8 cellular contexts compared by ENCODE assay signal in the genomic region with DNA sequence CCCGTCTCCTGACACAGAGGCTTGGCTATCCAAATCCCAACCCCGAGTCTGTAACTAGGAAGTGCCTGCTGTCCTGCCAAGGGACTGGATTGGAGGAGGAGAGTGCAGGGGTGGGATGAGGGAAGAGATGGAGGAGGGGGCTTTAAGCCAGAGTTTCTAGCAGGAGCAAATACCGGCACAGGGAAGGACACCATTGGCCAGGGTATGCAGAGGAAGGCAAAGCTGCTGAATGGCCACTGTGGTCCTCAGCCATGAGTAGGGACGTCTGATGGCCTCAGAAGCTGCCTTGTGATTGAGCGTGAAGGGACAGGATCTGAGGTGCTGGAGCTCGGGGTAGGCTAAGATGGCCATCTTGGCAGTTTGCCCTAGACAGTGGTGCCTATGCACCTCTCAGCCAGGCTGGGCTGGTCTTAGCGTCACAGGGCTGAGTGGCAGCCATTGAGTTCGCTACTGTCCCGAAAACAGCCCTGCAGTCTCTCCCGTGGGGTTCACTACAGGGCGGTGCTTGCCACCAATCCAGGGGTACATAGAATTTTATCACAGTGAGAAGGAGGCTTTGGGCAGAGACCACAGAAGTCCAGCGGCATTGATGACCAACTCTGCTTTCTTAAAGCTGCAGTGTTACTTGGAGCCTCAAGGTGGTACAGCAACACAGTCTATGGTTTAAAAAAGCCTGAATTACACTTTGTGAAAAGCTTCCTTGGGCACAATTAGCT.
A peak's percentile ranks its signal among the peaks of the same experiment; 100 is the strongest.
DNase-seq lines count a peak whose midpoint lies in the region; ATAC-seq and TF ChIP-seq lines count a peak whose summit lies in the region.

No MANE protein-coding gene starts in this region.

- peak; percentile 13 for DNase-seq in AG08395 (ENCODE audit: low spot score)
- DNase-seq in GM13976 (ENCODE audit: low spot score): peak; percentile 49
- no peak for DNase-seq in SK-N-SH
- peak; percentile 67 for DNase-seq in fibroblast of pulmonary artery (ENCODE audit: low read depth)
- DNase-seq in smooth muscle cell of the brain vasculature (ENCODE audit: low read depth, low spot score): peak; percentile 17

- ATAC-seq in HG03135 (IDR thresholded peaks at IDR 0.05; ENCODE audit: unreplicated experiment): peak; percentile 57
- ATAC-seq in HG03457 (IDR thresholded peaks at IDR 0.05; ENCODE audit: unreplicated experiment): no peak
- no peak for ATAC-seq in HG03196 (IDR thresholded peaks at IDR 0.05; ENCODE audit: unreplicated experiment)

- H2AFZ ChIP-seq in SK-N-SH (ENCODE audit: low read depth): no peak overlapping the region

- no peak overlapping the region for H3K4me2 ChIP-seq in SK-N-SH

- no peaks in the 10 kb centered on the region for H3K9me3 ChIP-seq in SK-N-SH

- no peaks in the 10 kb centered on the region for H4K20me1 ChIP-seq in SK-N-SH (ENCODE audit: insufficient read depth)

- CTCF ChIA-PET in SK-N-SH (lab: Yijun Ruan, JAX): no interaction called here

- in situ Hi-C loops in GM13976 (cut with MboI; ENCODE audit: low sequenced_read_pairs, unreplicated experiment): loop anchor here (10.0 kb wide), 1 partner anchor 261 kb away; no protein-coding TSS in a partner anchor

- no peaks in the 10 kb centered on the region for H3K36me3 ChIP-seq in SK-N-SH (replicated peaks in 1 of 2; ENCODE audit: control insufficient read depth in 1 of 2, insufficient read depth in 2 of 2, low read length in 1 of 2)

- H3K27ac ChIP-seq in SK-N-SH (ENCODE audit: low read depth in 2 of 2, low read length in 1 of 2): no peak overlapping the region

- H3K79me2 ChIP-seq in SK-N-SH (ENCODE audit: insufficient read depth): no peaks in the 10 kb centered on the region

- TF ChIP-seq CTCF in GM13976 (IDR thresholded peaks at IDR 0.05; ENCODE audit: borderline replicate concordance, control extremely low read depth, extremely low read depth, insufficient read depth, missing control alignments) (peak; percentile 76), SK-N-SH (IDR thresholded peaks at IDR 0.05) (peak; percentile 48), fibroblast of pulmonary artery (IDR thresholded peaks at IDR 0.05; ENCODE audit: low read length, missing control alignments) (peak; percentile 70)

- TF ChIP-seq EP300 in SK-N-SH (IDR thresholded peaks at IDR 0.05; ENCODE audit: borderline replicate concordance in 1 of 2, low read depth in 1 of 2, low read length in 1 of 2): no peak

- H3K4me1 ChIP-seq in SK-N-SH (ENCODE audit: control insufficient read depth in 1 of 2, insufficient read depth in 2 of 2, low read depth in 1 of 2, low read length in 1 of 2): no peaks in the 10 kb centered on the region

- POLR2A ChIA-PET in SK-N-SH (lab: Yijun Ruan, JAX): no interaction called here

- H3F3A ChIP-seq in SK-N-SH (replicated peaks; ENCODE audit: insufficient read depth): no peaks in the 10 kb centered on the region

- no peak overlapping the region for H3K9ac ChIP-seq in SK-N-SH

- H3K4me3 ChIP-seq in SK-N-SH (ENCODE audit: low read depth in 2 of 2, low read length in 1 of 2) (no peak overlapping the region), fibroblast of pulmonary artery (replicated peaks; ENCODE audit: low read depth, low read length) (no peak overlapping the region)

- WGBS in SK-N-SH (ENCODE audit: low lambda C conversion rate): 69% methylated on average over 12 of the region's 12 CpGs

- peak; percentile 41 for TF ChIP-seq RAD21 in SK-N-SH (IDR thresholded peaks at IDR 0.05; ENCODE audit: low read length)

- no peaks in the 10 kb centered on the region for H3K27me3 ChIP-seq in SK-N-SH (ENCODE audit: insufficient read depth)

- no peaks in the 10 kb centered on the region for H3K9me2 ChIP-seq in SK-N-SH

TF ChIP-seq in SK-N-SH, 30 proteins besides CTCF, POLR2A, EP300 and RAD21:
- TF ChIP-seq MEF2A (IDR thresholded peaks at IDR 0.05; ENCODE audit: borderline replicate concordance, low read depth): no peak
- TF ChIP-seq, protein P1, sequence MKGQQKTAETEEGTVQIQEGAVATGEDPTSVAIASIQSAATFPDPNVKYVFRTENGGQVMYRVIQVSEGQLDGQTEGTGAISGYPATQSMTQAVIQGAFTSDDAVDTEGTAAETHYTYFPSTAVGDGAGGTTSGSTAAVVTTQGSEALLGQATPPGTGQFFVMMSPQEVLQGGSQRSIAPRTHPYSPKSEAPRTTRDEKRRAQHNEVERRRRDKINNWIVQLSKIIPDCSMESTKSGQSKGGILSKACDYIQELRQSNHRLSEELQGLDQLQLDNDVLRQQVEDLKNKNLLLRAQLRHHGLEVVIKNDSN (IDR thresholded peaks at IDR 0.05; ENCODE audit: borderline replicate concordance, low read depth): no peak
- no peak for TF ChIP-seq MXI1 (IDR thresholded peaks at IDR 0.05; ENCODE audit: low read depth, low read length)
- no peak for TF ChIP-seq CHD2 (IDR thresholded peaks at IDR 0.05; ENCODE audit: low read length, partially characterized antibody)
